ENCODE assay signal across 9 cellular contexts in the genomic region with DNA sequence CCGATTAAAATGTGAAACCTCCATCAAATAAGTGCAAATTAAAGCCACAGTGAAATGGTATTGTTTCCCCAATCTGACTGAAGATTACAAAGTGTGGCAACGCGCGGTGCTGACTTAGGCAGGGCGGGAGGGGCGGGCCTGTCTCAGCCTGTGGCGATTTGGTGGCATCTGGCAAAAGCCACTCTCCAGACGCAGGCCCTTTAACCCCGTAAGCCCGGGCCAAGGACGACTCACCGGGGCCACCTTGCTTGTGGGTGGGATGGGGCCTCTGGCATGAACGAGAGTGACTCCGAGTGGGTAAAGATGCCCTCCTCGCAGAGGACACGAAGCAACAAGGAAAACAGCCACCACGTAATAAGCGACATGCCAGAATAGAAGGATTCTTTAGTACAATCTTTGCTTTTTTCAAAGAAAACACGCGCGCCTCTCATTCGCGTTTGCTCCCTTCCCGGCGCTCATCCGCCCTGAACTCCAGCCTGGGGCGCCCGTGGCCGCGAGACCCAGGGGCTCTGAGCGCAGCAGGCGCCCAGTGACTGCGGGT. TPM values are rescaled to one million over a fixed set of nuclear protein-coding genes. Genes with fewer than 3 reads are reported as not detected.
A peak's percentile ranks its signal among the peaks of the same experiment; 100 is the strongest.
DNase-seq lines count a peak whose midpoint lies in the region; ATAC-seq and TF ChIP-seq lines count a peak whose summit lies in the region.
"Had no signal": no experiment of that assay in that cellular context is flagged by ENCODE, and none has a peak within 500 bp of the region (broad histone marks: within the 10 kb centered on the region; RNA-seq: fewer than 3 reads in every experiment).

No MANE protein-coding gene starts in this region.

- peak overlapping the region; percentile 36 to 64 (median 60) for H3K4me3 Mint-ChIP-seq in CD4-positive, alpha-beta memory T cell
- H3K4me3 Mint-ChIP-seq in H9, result peak overlapping the region; percentile 49 to 74; a peak in 4 of 5 replicates

- H3K79me2 ChIP-seq in H9 (ENCODE audit: insufficient read depth, low read length), result no peaks in the 10 kb centered on the region

- H3K9me3 ChIP-seq in CD4-positive, alpha-beta memory T cell (ENCODE audit: control insufficient read depth in 1 of 2, low read length in 2 of 2), result peaks cover 0 to 11% of the 10 kb centered on the region in 2 donors
- H3K9me3 ChIP-seq in H9 (ENCODE audit: control insufficient read depth, low read depth, low read length) (no peaks in the 10 kb centered on the region), colonic mucosa (no peaks in the 10 kb centered on the region), neuron (ENCODE audit: low read length) (peaks cover 8% of the 10 kb centered on the region)

- no peak overlapping the region for H2BK5ac ChIP-seq in H9 (ENCODE audit: insufficient read length, low read length)

- no peak overlapping the region for H3K27ac ChIP-seq in CD4-positive, alpha-beta memory T cell (ENCODE audit: low read depth, low read length)
- H3K27ac ChIP-seq in H9 (ENCODE audit: insufficient read length, low read depth, low read length), result no peak overlapping the region
- no peak overlapping the region for H3K27ac ChIP-seq in colonic mucosa

- H3K4me1 ChIP-seq in CD4-positive, alpha-beta memory T cell (ENCODE audit: insufficient read depth, low read length), result peaks cover 9% of the 10 kb centered on the region
- no peaks in the 10 kb centered on the region; the same call in 1 of the 2 replicates for H3K4me1 ChIP-seq in H9 (ENCODE audit: insufficient read depth, low read length)
- peaks cover 5% of the 10 kb centered on the region for H3K4me1 ChIP-seq in colonic mucosa
- peaks cover 2% of the 10 kb centered on the region for H3K4me1 ChIP-seq in neuron (ENCODE audit: insufficient read depth, low read length)

- H4K8ac ChIP-seq in H9 (replicated peaks; ENCODE audit: insufficient read length, low read depth, low read length), result no peak overlapping the region

- H3K23me2 ChIP-seq in H9 (ENCODE audit: insufficient read length, low read depth, low read length, poor library complexity, severe bottlenecking), result peaks cover 3% of the 10 kb centered on the region

- POLR2A ChIA-PET in CD4-positive, alpha-beta memory T cell (lab: Charles Lee; ENCODE audit: partially characterized antibody), result interaction anchor here (1.0 to 5.7 kb wide), 2 partner anchors 12 to 34 kb away, joined by 4 to 34 read pairs; no protein-coding TSS in a partner anchor

- H3K4me1 Mint-ChIP-seq in CD4-positive, alpha-beta memory T cell, result peaks cover 0 to 4% (median 1%) of the 10 kb centered on the region in 4 donors
- peaks cover 5 to 20% of the 10 kb centered on the region in 2 experiments for H3K4me1 Mint-ChIP-seq in H9

- H2BK15ac ChIP-seq in H9 (ENCODE audit: low read depth, low read length), result no peak overlapping the region

- CTCF ChIA-PET in CD4-positive, alpha-beta memory T cell (lab: Charles Lee; ENCODE audit: partially characterized antibody), result interaction anchor here (1.5 to 1.6 kb wide), 2 partner anchors 15 to 88 kb away, joined by 3 read pairs; no protein-coding TSS in a partner anchor

- H3K9ac ChIP-seq in H9 (ENCODE audit: extremely low read depth, insufficient read length, low read length) (no peak overlapping the region), colonic mucosa (ENCODE audit: low read depth in 2 of 2, low read length in 2 of 2) (peak overlapping the region; percentile 71 to 81)

- TF ChIP-seq CTCF in H9 (conservative IDR thresholded peaks at IDR 0.05), result no peak
- no peak for TF ChIP-seq CTCF in colonic mucosa (IDR thresholded peaks at IDR 0.05)

- H3K27me3 ChIP-seq in CD4-positive, alpha-beta memory T cell (ENCODE audit: insufficient read depth, low read length), result no peaks in the 10 kb centered on the region
- H3K27me3 ChIP-seq in H9 (ENCODE audit: insufficient read depth, low read length) (peaks cover 21% of the 10 kb centered on the region), colonic mucosa (peaks cover 14% of the 10 kb centered on the region), neuron (ENCODE audit: insufficient read depth, low read length) (peaks cover 48% of the 10 kb centered on the region)

- H4K20me1 ChIP-seq in H9 (ENCODE audit: control insufficient read depth, insufficient read depth, insufficient read length), result no peaks in the 10 kb centered on the region

- no peak overlapping the region for H2AK5ac ChIP-seq in H9 (ENCODE audit: insufficient read length, low read length)

- no peak overlapping the region for H2BK20ac ChIP-seq in H9 (ENCODE audit: low read depth, low read length, poor library complexity, severe bottlenecking)

- ATAC-seq in GM18870 (IDR thresholded peaks at IDR 0.05; ENCODE audit: unreplicated experiment), result no peak

- H3K23ac ChIP-seq in H9 (ENCODE audit: insufficient read length, low read depth, low read length), result no peak overlapping the region

- H4K5ac ChIP-seq in H9 (ENCODE audit: insufficient read length, low read depth, low read length), result no peak overlapping the region

- H3T11ph ChIP-seq in H9 (ENCODE audit: low read length), result no peak overlapping the region

- H3K4me3 ChIP-seq in CD4-positive, alpha-beta memory T cell (ENCODE audit: low read length in 2 of 2), result peak overlapping the region in 1 of 2 donors; percentile 35
- H3K4me3 ChIP-seq in colonic mucosa (peak overlapping the region; percentile 60), neuron (ENCODE audit: low read length) (no peak overlapping the region)

- intact Hi-C loops in CD4-positive, alpha-beta memory T cell (cut with micrococcal nuclease), result no loop called here
- intact Hi-C loops in colonic mucosa (cut with DNase I), result no loop called here

- H2AFZ ChIP-seq in H9 (ENCODE audit: low read length) (no peak overlapping the region), neuron (ENCODE audit: low read depth, low read length) (peak overlapping the region; percentile 26)

- H3K27ac Mint-ChIP-seq in CD4-positive, alpha-beta memory T cell, result no peak overlapping the region
- H3K27ac Mint-ChIP-seq in H9, result no peak overlapping the region

- no peak overlapping the region for H4K91ac ChIP-seq in H9 (ENCODE audit: insufficient read length, low read depth, low read length)

- no peaks in the 10 kb centered on the region for H3K79me1 ChIP-seq in H9 (ENCODE audit: insufficient read depth, low read depth, low read length, poor library complexity, severe bottlenecking)

- no peak overlapping the region for H3K18ac ChIP-seq in H9 (ENCODE audit: insufficient read length, low read depth, low read length)

- no peak overlapping the region for H2BK12ac ChIP-seq in H9 (ENCODE audit: insufficient read length, low read depth, low read length)

- no peaks in the 10 kb centered on the region for H3K36me3 ChIP-seq in CD4-positive, alpha-beta memory T cell (ENCODE audit: insufficient read depth, low read length)
- H3K36me3 ChIP-seq in colonic mucosa (no peaks in the 10 kb centered on the region), neuron (ENCODE audit: insufficient read depth, low read length) (no peaks in the 10 kb centered on the region)

- peak overlapping the region; percentile 59 for H3K4me2 ChIP-seq in H9 (ENCODE audit: insufficient read depth, insufficient read length, low read length)

- WGBS in H9 (ENCODE audit: extremely low coverage, insufficient read length, low lambda C conversion rate), result no CpG with 5 or more reads among the region's 33 CpGs

- peaks cover 2 to 5% of the 10 kb centered on the region in 2 donors for H3K36me3 Mint-ChIP-seq in CD4-positive, alpha-beta memory T cell
- peaks cover 0 to 3% (median 0%) of the 10 kb centered on the region in 3 experiments; a peak in 2 of 7 replicates for H3K36me3 Mint-ChIP-seq in H9 (ENCODE audit: insufficient read depth in 1 of 3, low read depth in 3 of 3)

- peaks cover 0 to 13% (median 6%) of the 10 kb centered on the region in 8 donors for H3K9me3 Mint-ChIP-seq in CD4-positive, alpha-beta memory T cell
- H3K9me3 Mint-ChIP-seq in H9, result peaks cover 6% of the 10 kb centered on the region in 2 experiments

- H3K4ac ChIP-seq in H9 (ENCODE audit: low read depth, low read length), result no peak overlapping the region

- DNase-seq in CD4-positive, alpha-beta memory T cell, result no peak
- DNase-seq in H9 (no peak), colonic mucosa (no peak), inferior parietal cortex (ENCODE audit: extremely low spot score) (no peak), NCI-H345 treated with DMSO at 0.1 percent for 48 hours (lab: John Stamatoyannopoulos, UW; ENCODE audit: unreplicated experiment) (no peak)
- DNase-seq in stimulated activated CD4-positive, alpha-beta T cell treated with anti-CD3 and anti-CD28 coated beads, Interleukin-4, amount 100 ng/mL, for 1 hour, result no peak

- H2BK120ac ChIP-seq in H9 (ENCODE audit: low read depth, low read length, poor library complexity, severe bottlenecking), result no peak overlapping the region

- peaks cover 11 to 12% of the 10 kb centered on the region in 2 donors for H3K27me3 Mint-ChIP-seq in CD4-positive, alpha-beta memory T cell
- peaks cover 71% of the 10 kb centered on the region for H3K27me3 Mint-ChIP-seq in H9 (ENCODE audit: low read depth)

- H3K56ac ChIP-seq in H9 (ENCODE audit: insufficient read length, low read depth, low read length), result no peak overlapping the region

- H3K14ac ChIP-seq in H9 (ENCODE audit: insufficient read depth, low read length), result no peak overlapping the region

RNA-seq across cellular contexts. Expression of a gene that starts 0.8 kb away (rescaled TPM):
- under 1 TPM in 1 of 2 experiments, not detected in 1; 0.14 TPM for total RNA-seq in CD4-positive, alpha-beta memory T cell
- polyA plus RNA-seq in CD4-positive, alpha-beta memory T cell, result under 1 TPM in 1 of 2 donors, not detected in 1; 0.81 TPM
- 0.59 and 0.72 TPM in 2 replicates for total RNA-seq in H9 (2021)
- total RNA-seq in colonic mucosa, result 10 to 100 TPM; 37.0 to 54.3 TPM
- total RNA-seq: HT1080 had no signal

Comparison
In these comparisons a context has a peak if more than half of its experiments do, and no peak if none do; other contexts are left out.
1. RNA of a gene that starts 0.8 kb away (total RNA-seq): 37.0 to 54.3 TPM in colonic mucosa; 0.59 to 0.72 TPM in H9 and 0.14 TPM in CD4-positive, alpha-beta memory T cell; every median in the first group is over 10 times any median in the second.